ENCODE assay signal across 8 cellular contexts in the genomic region with DNA sequence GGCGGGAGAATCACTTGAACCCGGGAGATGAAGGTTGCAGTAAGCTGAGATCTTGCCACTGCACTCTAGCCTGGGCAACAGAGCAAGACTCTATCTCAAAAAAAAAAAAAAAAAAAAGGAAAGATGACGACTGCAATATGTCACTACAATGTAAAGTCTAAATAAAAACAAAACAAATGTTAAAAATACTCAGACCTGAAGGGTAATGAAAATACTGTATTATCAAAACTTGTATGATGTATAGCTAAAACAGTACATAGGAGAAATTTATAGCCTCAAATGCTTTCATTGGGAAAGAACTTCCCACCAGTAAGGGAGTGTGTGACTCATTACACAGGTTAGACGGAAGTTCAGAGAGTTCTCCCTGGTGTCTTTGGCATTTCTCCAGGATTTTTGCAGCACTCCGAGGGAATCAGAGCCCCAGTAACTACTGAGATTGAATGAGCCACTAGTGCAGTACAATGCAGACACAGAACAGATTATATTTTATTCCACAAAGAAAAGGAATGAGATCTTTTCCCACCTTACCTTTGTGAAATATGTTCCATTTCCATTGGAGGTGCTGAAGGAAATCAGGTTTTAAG. TPM values are rescaled to one million over a fixed set of nuclear protein-coding genes. Genes with fewer than 3 reads are reported as not detected.
A peak's percentile ranks its signal among the peaks of the same experiment; 100 is the strongest.
DNase-seq lines count a peak whose midpoint lies in the region; ATAC-seq and TF ChIP-seq lines count a peak whose summit lies in the region.

No MANE protein-coding gene starts in this region.

- H3K9me3 ChIP-seq in HCT116 (ENCODE audit: control insufficient read depth in 1 of 2, insufficient read depth in 1 of 2, low read depth in 1 of 2, low read length in 2 of 2) (no peaks in the 10 kb centered on the region), colonic mucosa (no peaks in the 10 kb centered on the region), MM.1S (replicated peaks; ENCODE audit: insufficient read depth, low read length) (no peaks in the 10 kb centered on the region)

- H3K27me3 ChIP-seq in HCT116 (ENCODE audit: insufficient read depth, low read length) (no peaks in the 10 kb centered on the region), colonic mucosa (no peaks in the 10 kb centered on the region), MM.1S (replicated peaks; ENCODE audit: insufficient read depth, low read length) (no peaks in the 10 kb centered on the region)

- intact Hi-C loops in HCT116 (cut with micrococcal nuclease), result no loop called here
- intact Hi-C loops in colonic mucosa (cut with DNase I), result no loop called here

- H3K9ac ChIP-seq in HCT116 (ENCODE audit: low read length) (peak overlapping the region; percentile 26), colonic mucosa (ENCODE audit: low read depth in 2 of 2, low read length in 2 of 2) (no peak overlapping the region), MM.1S (ENCODE audit: low read length) (no peak overlapping the region)

- 0 out of 2 replicates have a peak, but pooled peaks have one; percentile 4 for TF ChIP-seq RAD21 in HCT116 (IDR thresholded peaks at IDR 0.05; ENCODE audit: low read depth)

- POLR2A ChIA-PET in HCT116 (lab: Charles Lee), result interaction anchor here (0.7 kb wide), 1 partner anchor 486 kb away, joined by 3 read pairs; no protein-coding TSS in a partner anchor

- BruUV-seq in HCT116 (replicated peaks; lab: Mats Ljungman, UMichigan), result no TSS peak

- CTCF ChIA-PET in HCT116 (lab: Charles Lee), result no interaction called here

- H3K4me3 ChIP-seq in HCT116 (replicated peaks in 1 of 2; ENCODE audit: low read depth in 1 of 2, low read length in 2 of 2) (peak overlapping the region; percentile 1 to 32; a peak in 3 of 4 replicates), colonic mucosa (no peak overlapping the region), MM.1S (ENCODE audit: low read length) (no peak overlapping the region)

- DNase-seq in HCT116 (ENCODE audit: low read depth, low spot score), result peak; percentile 80
- DNase-seq in NCI-H345 (lab: John Stamatoyannopoulos, UW), result peak; percentile 91
- DNase-seq in colonic mucosa, result peak; percentile 70
- peak; percentile 86 for DNase-seq in non-pigmented ciliary epithelial cell (ENCODE audit: low read depth)
- no peak for DNase-seq in activated effector memory CD4-positive, alpha-beta T cell treated with anti-CD3 and anti-CD28 coated beads, Interleukin-2, amount 50 U/mL, for 16 hours
- DNase-seq in MM.1S, result no peak
- DNase-seq in stimulated activated CD4-positive, alpha-beta T cell treated with anti-CD3 and anti-CD28 coated beads, Interleukin-4, amount 100 ng/mL, for 4 hours, result no peak

- H3F3A ChIP-seq in MM.1S (ENCODE audit: insufficient read depth, low read length), result no peaks in the 10 kb centered on the region

- H3K27ac ChIP-seq in HCT116 (ENCODE audit: low read depth, low read length), result peak overlapping the region; percentile 15; the same call in 1 of the 2 replicates
- no peak overlapping the region for H3K27ac ChIP-seq in colonic mucosa
- H3K27ac ChIP-seq in MM.1S (ENCODE audit: low read length), result no peak overlapping the region

- H3K9me2 ChIP-seq in HCT116 (ENCODE audit: insufficient read depth), result no peaks in the 10 kb centered on the region
- H3K9me2 ChIP-seq in MM.1S (replicated peaks; ENCODE audit: insufficient read depth, low read length), result no peaks in the 10 kb centered on the region

- H3K4me1 ChIP-seq in HCT116 (ENCODE audit: control insufficient read depth in 1 of 2, insufficient read depth in 2 of 2, low read length in 2 of 2) (peaks cover 10 to 14% of the 10 kb centered on the region in 2 experiments), colonic mucosa (no peaks in the 10 kb centered on the region), MM.1S (ENCODE audit: low read length) (no peaks in the 10 kb centered on the region)

- no peaks in the 10 kb centered on the region for H4K20me1 ChIP-seq in HCT116 (ENCODE audit: insufficient read depth)
- H4K20me1 ChIP-seq in MM.1S (ENCODE audit: insufficient read depth, low read length), result no peaks in the 10 kb centered on the region

- TF ChIP-seq CTCF in HCT116 (IDR thresholded peaks at IDR 0.05 in 2 of 3, conservative IDR thresholded peaks at IDR 0.05 in 1 of 3; ENCODE audit: borderline replicate concordance in 1 of 3, insufficient read depth in 1 of 3, low read depth in 2 of 3, low read length in 2 of 3) (no peak), colonic mucosa (IDR thresholded peaks at IDR 0.05) (no peak), MM.1S (IDR thresholded peaks at IDR 0.05; ENCODE audit: low read length) (no peak)

- H2AFZ ChIP-seq in HCT116 (ENCODE audit: low read depth, low read length, poor library complexity, severe bottlenecking) (peak overlapping the region; percentile 75), MM.1S (ENCODE audit: low read length) (no peak overlapping the region)

- no peaks in the 10 kb centered on the region for H3K79me2 ChIP-seq in HCT116 (ENCODE audit: insufficient read depth, low read length)
- no peaks in the 10 kb centered on the region for H3K79me2 ChIP-seq in MM.1S (ENCODE audit: low read length)

- RAD21 ChIA-PET in HCT116 (lab: Charles Lee; ENCODE audit: low non-redundant PET in 1 of 2, low total read pairs in 2 of 2, uncharacterized antibody in 2 of 2, unreplicated experiment in 2 of 2), result no interaction called here

- no peak for TF ChIP-seq POLR2A in HCT116 (IDR thresholded peaks at IDR 0.05; ENCODE audit: borderline replicate concordance, extremely low read depth, insufficient read depth, insufficient read length)

- H3K36me3 ChIP-seq in HCT116 (ENCODE audit: control insufficient read depth in 1 of 2, insufficient read depth in 2 of 2, low read length in 2 of 2) (no peaks in the 10 kb centered on the region; a peak in 1 of 4 replicates), colonic mucosa (no peaks in the 10 kb centered on the region), MM.1S (replicated peaks; ENCODE audit: insufficient read depth, low read length) (no peaks in the 10 kb centered on the region)

- H3K4me2 ChIP-seq in HCT116 (ENCODE audit: low read length), result peak overlapping the region; percentile 69
- H3K4me2 ChIP-seq in MM.1S (ENCODE audit: low read depth, low read length), result no peak overlapping the region

- ATAC-seq in HCT116 (peak; percentile 97), GM18517 (IDR thresholded peaks at IDR 0.05; ENCODE audit: unreplicated experiment) (no peak)

TF ChIP-seq in HCT116, 20 proteins besides CTCF, POLR2A, EP300 and RAD21 (continues in another document):
- TF ChIP-seq CBX3 (IDR thresholded peaks at IDR 0.05; ENCODE audit: low read depth) (peak; percentile 66; the same call in 1 of the 2 replicates), YY1 (IDR thresholded peaks at IDR 0.05; ENCODE audit: extremely low read depth, insufficient replicate concordance, low read depth, low read length) (no peak), SP1 (IDR thresholded peaks at IDR 0.05; ENCODE audit: low read depth) (peak; percentile 44; the same call in 1 of the 2 replicates), FOSL1 (IDR thresholded peaks at IDR 0.05; ENCODE audit: low read depth) (peak; percentile 83), SRF (IDR thresholded peaks at IDR 0.05; ENCODE audit: low read depth) (peak; percentile 29; the same call in 1 of the 2 replicates), EGR1 (IDR thresholded peaks at IDR 0.05; ENCODE audit: low read depth) (no peak), TCF7L2 (IDR thresholded peaks at IDR 0.05; ENCODE audit: borderline replicate concordance, extremely low read depth, insufficient read depth, insufficient read length) (peak; percentile 64), JUND (IDR thresholded peaks at IDR 0.05) (peak; percentile 69), EZH2 (IDR thresholded peaks at IDR 0.05) (no peak)
- TF ChIP-seq, protein P1, sequence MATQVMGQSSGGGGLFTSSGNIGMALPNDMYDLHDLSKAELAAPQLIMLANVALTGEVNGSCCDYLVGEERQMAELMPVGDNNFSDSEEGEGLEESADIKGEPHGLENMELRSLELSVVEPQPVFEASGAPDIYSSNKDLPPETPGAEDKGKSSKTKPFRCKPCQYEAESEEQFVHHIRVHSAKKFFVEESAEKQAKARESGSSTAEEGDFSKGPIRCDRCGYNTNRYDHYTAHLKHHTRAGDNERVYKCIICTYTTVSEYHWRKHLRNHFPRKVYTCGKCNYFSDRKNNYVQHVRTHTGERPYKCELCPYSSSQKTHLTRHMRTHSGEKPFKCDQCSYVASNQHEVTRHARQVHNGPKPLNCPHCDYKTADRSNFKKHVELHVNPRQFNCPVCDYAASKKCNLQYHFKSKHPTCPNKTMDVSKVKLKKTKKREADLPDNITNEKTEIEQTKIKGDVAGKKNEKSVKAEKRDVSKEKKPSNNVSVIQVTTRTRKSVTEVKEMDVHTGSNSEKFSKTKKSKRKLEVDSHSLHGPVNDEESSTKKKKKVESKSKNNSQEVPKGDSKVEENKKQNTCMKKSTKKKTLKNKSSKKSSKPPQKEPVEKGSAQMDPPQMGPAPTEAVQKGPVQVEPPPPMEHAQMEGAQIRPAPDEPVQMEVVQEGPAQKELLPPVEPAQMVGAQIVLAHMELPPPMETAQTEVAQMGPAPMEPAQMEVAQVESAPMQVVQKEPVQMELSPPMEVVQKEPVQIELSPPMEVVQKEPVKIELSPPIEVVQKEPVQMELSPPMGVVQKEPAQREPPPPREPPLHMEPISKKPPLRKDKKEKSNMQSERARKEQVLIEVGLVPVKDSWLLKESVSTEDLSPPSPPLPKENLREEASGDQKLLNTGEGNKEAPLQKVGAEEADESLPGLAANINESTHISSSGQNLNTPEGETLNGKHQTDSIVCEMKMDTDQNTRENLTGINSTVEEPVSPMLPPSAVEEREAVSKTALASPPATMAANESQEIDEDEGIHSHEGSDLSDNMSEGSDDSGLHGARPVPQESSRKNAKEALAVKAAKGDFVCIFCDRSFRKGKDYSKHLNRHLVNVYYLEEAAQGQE (IDR thresholded peaks at IDR 0.05; ENCODE audit: low read depth), result no peak
- TF ChIP-seq, protein P2, sequence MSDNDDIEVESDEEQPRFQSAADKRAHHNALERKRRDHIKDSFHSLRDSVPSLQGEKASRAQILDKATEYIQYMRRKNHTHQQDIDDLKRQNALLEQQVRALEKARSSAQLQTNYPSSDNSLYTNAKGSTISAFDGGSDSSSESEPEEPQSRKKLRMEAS (IDR thresholded peaks at IDR 0.05), result no peak

RNA-seq across cellular contexts. Expression of a gene that starts 12.5 kb away (rescaled TPM):
- total RNA-seq in HCT116 (2021; ENCODE audit: unreplicated experiment) (24.0 TPM), colonic mucosa (10 to 100 TPM; 30.5 to 33.7 TPM)
- 10.2 and 10.8 TPM in 2 replicates for polyA plus RNA-seq in HCT116 (2012)

RNA-seq across cellular contexts. Expression of a gene that starts 25.0 kb away (rescaled TPM):
- total RNA-seq in HCT116 (2021; ENCODE audit: unreplicated experiment) (65.7 TPM), colonic mucosa (10 to 100 TPM; 21.8 to 36.4 TPM)
- polyA plus RNA-seq in HCT116 (2012), result 57.7 and 62.4 TPM in 2 replicates

Comparison
In these comparisons a context has a peak if more than half of its experiments do, and no peak if none do; other contexts are left out.
1. DNase-seq: peak in HCT116 (single experiment), NCI-H345 (single experiment), colonic mucosa (single experiment) and non-pigmented ciliary epithelial cell (single experiment); none in activated effector memory CD4-positive, alpha-beta T cell treated with anti-CD3 and anti-CD28 coated beads, Interleukin-2, amount 50 U/mL, for 16 hours (single experiment), MM.1S (single experiment) and stimulated activated CD4-positive, alpha-beta T cell treated with anti-CD3 and anti-CD28 coated beads, Interleukin-4, amount 100 ng/mL, for 4 hours (0 of 2).
2. H3K4me3 ChIP-seq: peak in HCT116 (2 of 2); none in colonic mucosa (single experiment) and MM.1S (single experiment).